In genomic region chrX:44058339-44058738, GRCh38 we compare ENCODE assay signal across 9 cellular contexts.
"Had no signal": no experiment of that assay in that cellular context is flagged by ENCODE, and none has a peak within 500 bp of the region (broad histone marks: within the 10 kb centered on the region; RNA-seq: fewer than 3 reads in every experiment).

No MANE protein-coding gene starts in this region.

- H3K4me1 ChIP-seq: HAP-1 had no signal

- DNase-seq: GM23248, GOT3, H7, KBM-7 had no signal

- H3K4me3 ChIP-seq: GM23248, HAP-1 had no signal

- H3K4me2 ChIP-seq: KMS-11 had no signal

- H3K36me3 ChIP-seq: HAP-1 had no signal

- H3K9ac ChIP-seq: GM23248, KMS-11 had no signal

- H3K27ac ChIP-seq: GM23248, HL-60, KMS-11 had no signal

- H3K9me3 ChIP-seq: HAP-1 had no signal

- ATAC-seq: HCT116, HepG2 had no signal

- H2AFZ ChIP-seq: GM23248 had no signal
